19 cellular contexts compared by ENCODE assay signal in genomic region chr1:61124691-61125090, GRCh38. TPM values are rescaled to one million over a fixed set of nuclear protein-coding genes. Genes with fewer than 3 reads are reported as not detected.
DNase-seq lines count a peak whose midpoint lies in the region; ATAC-seq and TF ChIP-seq lines count a peak whose summit lies in the region.
"Had no signal": no experiment of that assay in that cellular context is flagged by ENCODE, and none has a peak within 500 bp of the region (broad histone marks: within the 10 kb centered on the region; RNA-seq: fewer than 3 reads in every experiment).

No MANE protein-coding gene starts in this region.

- H3K27ac ChIP-seq in cingulate gyrus (ENCODE audit: low read depth, low read length) = peak overlapping the region; percentile 84
- H3K27ac ChIP-seq in thoracic aorta = no peak overlapping the region
- H3K27ac ChIP-seq: A549, ovary, SJSA1, upper lobe of right lung had no signal

- peak; percentile 28 for DNase-seq in NCI-H2196 (lab: John Stamatoyannopoulos, UW; ENCODE audit: unreplicated experiment)
- DNase-seq in NCI-H2196 treated with DMSO at 0.1 percent for 48 hours (lab: John Stamatoyannopoulos, UW; ENCODE audit: unreplicated experiment) = no peak
- DNase-seq in left lobe of liver (ENCODE audit: low spot score) = no peak
- DNase-seq in thoracic aorta (ENCODE audit: low spot score) = no peak
- DNase-seq in GM10248 (ENCODE audit: extremely low spot score) = no peak
- DNase-seq: activated CD4-positive, alpha-beta T cell treated with anti-CD3 and anti-CD28 coated beads for 1 hour; activated gamma-delta T cell; foreskin fibroblast; NCI-H2081 treated with DMSO at 0.1 percent for 48 hours; ovary; PC-3; stimulated activated CD4-positive, alpha-beta T cell treated with anti-CD3 and anti-CD28 coated beads, Interleukin-12 subunit alpha, Interleukin-12 subunit beta, amount 100 ng/mL, for 4 hours; upper lobe of right lung had no signal

- POLR2A ChIA-PET in GM10248 (lab: Yijun Ruan, JAX) = no interaction called here

- no peaks in the 10 kb centered on the region for H3K27me3 ChIP-seq in thoracic aorta (replicated peaks; ENCODE audit: insufficient read depth)
- H3K27me3 ChIP-seq: ovary, SJSA1, upper lobe of right lung had no signal

- H3K9me3 ChIP-seq in thoracic aorta = no peaks in the 10 kb centered on the region
- H3K9me3 ChIP-seq: A549, ovary, SJSA1, upper lobe of right lung had no signal

- TF ChIP-seq CTCF in thoracic aorta (IDR thresholded peaks at IDR 0.05) = no peak
- TF ChIP-seq CTCF in GM10248 (IDR thresholded peaks at IDR 0.05; ENCODE audit: control extremely low read depth, extremely low read depth, low read depth, missing control alignments) = no peak

- CTCF ChIA-PET in GM10248 (lab: Yijun Ruan, JAX) = interaction anchor here (1.1 kb wide), 1 partner anchor 25 kb away, joined by 3 read pairs; no protein-coding TSS in a partner anchor

- H3K4me1 ChIP-seq in thoracic aorta (ENCODE audit: control insufficient read depth in 1 of 2, low read depth in 2 of 2) = peaks cover 32 to 70% of the 10 kb centered on the region in 2 donors
- H3K4me1 ChIP-seq: SJSA1 had no signal

- no peak overlapping the region for H3K4me3 ChIP-seq in thoracic aorta
- H3K4me3 ChIP-seq: A549, lung, ovary, SJSA1, upper lobe of right lung had no signal

- TF ChIP-seq POLR2A in GM18505 (IDR thresholded peaks at IDR 0.05; ENCODE audit: borderline replicate concordance, extremely low read depth, insufficient read depth, insufficient read length) = no peak

- H3K36me3 ChIP-seq in thoracic aorta = peaks cover 4% of the 10 kb centered on the region
- H3K36me3 ChIP-seq: ovary, SJSA1, upper lobe of right lung had no signal

- ATAC-seq in left lobe of liver (peak; percentile 29), thoracic aorta (ENCODE audit: insufficient number of reproducible peaks, low FRiP score, low read depth) (peak; percentile 41), GM18517 (IDR thresholded peaks at IDR 0.05; ENCODE audit: unreplicated experiment) (no peak), GM18505 (IDR thresholded peaks at IDR 0.05; ENCODE audit: unreplicated experiment) (no peak)
- ATAC-seq: A549, PC-3, upper lobe of right lung had no signal

RNA-seq across cellular contexts. Expression of gene NFIA, which starts 42.3 kb away (rescaled TPM):
- total RNA-seq in left lobe of liver (69.9 TPM), thoracic aorta (100 to 1,000 TPM in 1 of 2 donors, 10 to 100 TPM in 1; 99.8 to 118 TPM)

Comparison
In these comparisons a context has a peak if more than half of its experiments do, and no peak if none do; other contexts are left out.
1. ATAC-seq: peak in left lobe of liver (single experiment) and thoracic aorta (single experiment); none in GM18517 (single experiment) and GM18505 (single experiment).